Comparison of ENCODE assay signal across 19 cellular contexts in genomic region chr1:221963742-221964141, GRCh38.
DNase-seq lines count a peak whose midpoint lies in the region; ATAC-seq, FAIRE-seq and TF ChIP-seq lines count a peak whose summit lies in the region.
"Had no signal": no experiment of that assay in that cellular context is flagged by ENCODE, and none has a peak within 500 bp of the region (broad histone marks: within the 10 kb centered on the region; RNA-seq: fewer than 3 reads in every experiment).

No MANE protein-coding gene starts in this region.

- H3K27me3 ChIP-seq in SK-N-SH (ENCODE audit: insufficient read depth) = no peaks in the 10 kb centered on the region

- ATAC-seq in SK-N-SH treated with all-trans-retinoic acid at 6 μM for 48 hours (no peak), GM18858 (IDR thresholded peaks at IDR 0.05; ENCODE audit: unreplicated experiment) (no peak), GM19467 (IDR thresholded peaks at IDR 0.05; ENCODE audit: unreplicated experiment) (no peak)
- ATAC-seq: T-cell had no signal

- no peak for TF ChIP-seq CTCF in SK-N-SH (IDR thresholded peaks at IDR 0.05)
- no peak for TF ChIP-seq CTCF in foreskin fibroblast (IDR thresholded peaks at IDR 0.05; ENCODE audit: low read depth, low read length)

- no peak overlapping the region for H3K4me3 ChIP-seq in SK-N-SH (ENCODE audit: low read depth in 2 of 2, low read length in 1 of 2)
- no peak overlapping the region for H3K4me3 ChIP-seq in foreskin fibroblast (ENCODE audit: low read depth in 1 of 2, low read length in 2 of 2)
- H3K4me3 ChIP-seq: SJSA1 had no signal

- no peaks in the 10 kb centered on the region for H3K79me2 ChIP-seq in SK-N-SH (ENCODE audit: insufficient read depth)

- H3K9me3 ChIP-seq in SK-N-SH = no peaks in the 10 kb centered on the region
- H3K9me3 ChIP-seq: SJSA1 had no signal

- WGBS in SK-N-SH (ENCODE audit: low lambda C conversion rate) = 79% methylated on average over 1 of the region's 1 CpG

- no peak for TF ChIP-seq RAD21 in SK-N-SH (IDR thresholded peaks at IDR 0.05; ENCODE audit: low read length)

- no peak for TF ChIP-seq POLR2A in H54 (IDR thresholded peaks at IDR 0.05; ENCODE audit: low read depth, low read length)

- TF ChIP-seq EP300 in SK-N-SH (IDR thresholded peaks at IDR 0.05; ENCODE audit: borderline replicate concordance in 1 of 2, low read depth in 1 of 2, low read length in 1 of 2) = no peak

- no peak overlapping the region for H3K9ac ChIP-seq in SK-N-SH

- CTCF ChIA-PET in SK-N-SH (lab: Yijun Ruan, JAX) = no interaction called here

- H3K36me3 ChIP-seq in SK-N-SH (replicated peaks in 1 of 2; ENCODE audit: control insufficient read depth in 1 of 2, insufficient read depth in 2 of 2, low read length in 1 of 2) = no peaks in the 10 kb centered on the region
- H3K36me3 ChIP-seq: SJSA1 had no signal

- no peak overlapping the region for H3K4me2 ChIP-seq in SK-N-SH

- peak; percentile 21 for FAIRE-seq in RCC 7860 (lab: Jason Lieb, UNC)
- FAIRE-seq in H54 (lab: Jason Lieb, UNC) = no peak
- FAIRE-seq: GM12892 had no signal

- no peaks in the 10 kb centered on the region for H3K9me2 ChIP-seq in SK-N-SH

- no peak overlapping the region for H2AFZ ChIP-seq in SK-N-SH (ENCODE audit: low read depth)

- DNase-seq in SK-N-SH (no peak), RCC 7860 (ENCODE audit: low spot score) (peak; percentile 3), foreskin fibroblast (peak; percentile 14 to 18), SW 1271 (lab: John Stamatoyannopoulos, UW) (no peak), H54 (ENCODE audit: insufficient read length, low spot score) (no peak)
- DNase-seq: C1 segment of cervical spinal cord, DND-41, GDM1, H7, NCI-H1417 treated with DMSO at 0.1 percent for 48 hours, NCI-H1930, NCI-H526 treated with DMSO at 0.1 percent for 48 hours, T-cell had no signal

- H3F3A ChIP-seq in SK-N-SH (replicated peaks; ENCODE audit: insufficient read depth) = no peaks in the 10 kb centered on the region

- no peak overlapping the region for H3K27ac ChIP-seq in SK-N-SH (ENCODE audit: low read depth in 2 of 2, low read length in 1 of 2)
- H3K27ac ChIP-seq: 22Rv1, SJSA1 had no signal

- no peaks in the 10 kb centered on the region; a peak in 1 of 4 replicates for H3K4me1 ChIP-seq in SK-N-SH (ENCODE audit: control insufficient read depth in 1 of 2, insufficient read depth in 2 of 2, low read depth in 1 of 2, low read length in 1 of 2)

- H4K20me1 ChIP-seq in SK-N-SH (ENCODE audit: insufficient read depth) = no peaks in the 10 kb centered on the region

- POLR2A ChIA-PET in SK-N-SH (lab: Yijun Ruan, JAX) = no interaction called here

TF ChIP-seq in SK-N-SH treated with all-trans-retinoic acid at 6 μM for 48 hours, 23 proteins besides CTCF, POLR2A, EP300 and RAD21 (continues in another document):
- TF ChIP-seq BACH2 (CRISPR knock-in tag; IDR thresholded peaks at IDR 0.05; ENCODE audit: borderline replicate concordance) = no peak
- TF ChIP-seq SNAI2 (CRISPR knock-in tag; IDR thresholded peaks at IDR 0.05) = no peak
- no peak for TF ChIP-seq ZFP3 (CRISPR knock-in tag; IDR thresholded peaks at IDR 0.05)
- no peak for TF ChIP-seq ZNF565 (CRISPR knock-in tag; conservative IDR thresholded peaks at IDR 0.05; ENCODE audit: low read depth)
- 0 out of 2 replicates have a peak, but pooled peaks have one; percentile 44 for TF ChIP-seq TOX (CRISPR knock-in tag; IDR thresholded peaks at IDR 0.05; ENCODE audit: borderline replicate concordance)
- TF ChIP-seq CSRNP3 (CRISPR knock-in tag; IDR thresholded peaks at IDR 0.05) = no peak
- peak; percentile 70 for TF ChIP-seq ZC3H10 (CRISPR knock-in tag; IDR thresholded peaks at IDR 0.05)
- TF ChIP-seq ISL1 (CRISPR knock-in tag; IDR thresholded peaks at IDR 0.05) = no peak
- no peak for TF ChIP-seq ZNF8 (CRISPR knock-in tag; IDR thresholded peaks at IDR 0.05)
- TF ChIP-seq POU6F1 (CRISPR knock-in tag; IDR thresholded peaks at IDR 0.05; ENCODE audit: borderline replicate concordance, low read depth) = no peak
- TF ChIP-seq RARB (CRISPR knock-in tag; IDR thresholded peaks at IDR 0.05) = 0 out of 2 replicates have a peak, but pooled peaks have one; percentile 14

TF ChIP-seq in SK-N-SH, 30 proteins besides CTCF, POLR2A, EP300 and RAD21:
- TF ChIP-seq JUND (IDR thresholded peaks at IDR 0.05) = no peak
- TF ChIP-seq REST (IDR thresholded peaks at IDR 0.05; ENCODE audit: low read depth, low read length) = no peak
- no peak for TF ChIP-seq MAX (IDR thresholded peaks at IDR 0.05; ENCODE audit: low read depth)
- no peak for TF ChIP-seq ELF1 (IDR thresholded peaks at IDR 0.05)
- TF ChIP-seq POLR2AphosphoS5 (IDR thresholded peaks at IDR 0.05; ENCODE audit: low read depth, low read length) = no peak
- TF ChIP-seq TAF1 (IDR thresholded peaks at IDR 0.05; ENCODE audit: borderline replicate concordance, low read depth, low read length) = no peak
- no peak for TF ChIP-seq RFX5 (IDR thresholded peaks at IDR 0.05; ENCODE audit: low read length)
- TF ChIP-seq FOXJ3 (CRISPR knock-in tag; IDR thresholded peaks at IDR 0.05) = no peak
- no peak for TF ChIP-seq EZH2phosphoT487 (IDR thresholded peaks at IDR 0.05; ENCODE audit: borderline replicate concordance, low read depth)
- TF ChIP-seq RXRA (IDR thresholded peaks at IDR 0.05; ENCODE audit: borderline replicate concordance, low read depth) = no peak
- no peak for TF ChIP-seq YY1 (IDR thresholded peaks at IDR 0.05; ENCODE audit: low read depth)
- no peak for TF ChIP-seq TEAD4 (IDR thresholded peaks at IDR 0.05; ENCODE audit: borderline replicate concordance, insufficient read depth)
- no peak for TF ChIP-seq USF1 (IDR thresholded peaks at IDR 0.05; ENCODE audit: borderline replicate concordance, low read depth)

Comparison
In these comparisons a context has a peak if more than half of its experiments do, and no peak if none do; other contexts are left out.
1. DNase-seq: peak in RCC 7860 (single experiment) and foreskin fibroblast (2 of 2); none in SK-N-SH (single experiment), SW 1271 (0 of 2) and H54 (single experiment).